9 cellular contexts compared by ENCODE assay signal in the genomic region with DNA sequence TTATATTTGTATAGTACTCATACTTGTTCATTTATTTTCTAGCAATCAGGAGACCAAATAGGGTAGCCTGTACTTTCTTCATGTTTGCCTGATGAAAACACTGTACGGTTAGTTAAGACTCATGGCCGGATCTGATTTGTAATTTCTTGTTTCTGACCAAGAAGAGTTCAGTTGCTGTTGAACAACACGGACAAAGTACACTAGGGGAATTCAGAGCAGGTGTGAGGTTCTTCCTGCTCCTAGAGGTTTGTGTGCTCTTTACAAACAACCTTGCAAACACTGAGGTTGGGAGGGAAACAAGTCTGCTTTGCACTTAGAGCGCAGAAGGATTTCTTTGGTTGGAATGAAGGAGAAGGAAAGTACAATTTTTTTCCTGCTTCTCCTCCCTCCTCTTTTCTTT.
A peak's percentile ranks its signal among the peaks of the same experiment; 100 is the strongest.
DNase-seq lines count a peak whose midpoint lies in the region; ATAC-seq and TF ChIP-seq lines count a peak whose summit lies in the region.
"Had no signal": no experiment of that assay in that cellular context is flagged by ENCODE, and none has a peak within 500 bp of the region (broad histone marks: within the 10 kb centered on the region; RNA-seq: fewer than 3 reads in every experiment).

No MANE protein-coding gene starts in this region.

- no peak for TF ChIP-seq CTCF in GM13977 (IDR thresholded peaks at IDR 0.05; ENCODE audit: extremely low read depth, insufficient read depth, missing control alignments)
- TF ChIP-seq CTCF in testis (IDR thresholded peaks at IDR 0.05): no peak
- no peak for TF ChIP-seq CTCF in CD8-positive, alpha-beta T cell (IDR thresholded peaks at IDR 0.05)

- no peaks in the 10 kb centered on the region for H3K36me3 ChIP-seq in testis (ENCODE audit: low read depth, missing control alignments)
- H3K36me3 ChIP-seq in CD8-positive, alpha-beta T cell (ENCODE audit: insufficient read depth, low read length): no peaks in the 10 kb centered on the region

- H3K27ac ChIP-seq in testis: no peak overlapping the region
- H3K27ac ChIP-seq in CD8-positive, alpha-beta T cell (ENCODE audit: low read depth, low read length): no peak overlapping the region

- intact Hi-C loops in testis (cut with DNase I; ENCODE audit: low total_unique reads): no loop called here
- intact Hi-C loops in CD8-positive, alpha-beta T cell (cut with DNase I, micrococcal nuclease): no loop called here

- H3K27ac Mint-ChIP-seq in memory B cell: peak overlapping the region; percentile 99
- no peak overlapping the region for H3K27ac Mint-ChIP-seq in CD8-positive, alpha-beta T cell

- H3K9me3 Mint-ChIP-seq in memory B cell: no peaks in the 10 kb centered on the region
- no peaks in the 10 kb centered on the region for H3K9me3 Mint-ChIP-seq in CD8-positive, alpha-beta T cell

- CTCF ChIA-PET in CD8-positive, alpha-beta T cell (lab: Charles Lee): no interaction called here

- POLR2A ChIA-PET in CD8-positive, alpha-beta T cell (lab: Charles Lee): no interaction called here

- H3K4me3 ChIP-seq in testis: no peak overlapping the region
- H3K4me3 ChIP-seq in CD8-positive, alpha-beta T cell (ENCODE audit: low read depth, low read length): no peak overlapping the region
- H3K4me3 ChIP-seq: lung had no signal

- in situ Hi-C loops in GM13977 (cut with MboI; ENCODE audit: low pct_unique_long_range_greater_than_20kb, low sequenced_read_pairs, unreplicated experiment): no loop called here

- H3K27me3 ChIP-seq in testis: no peaks in the 10 kb centered on the region
- no peaks in the 10 kb centered on the region for H3K27me3 ChIP-seq in CD8-positive, alpha-beta T cell (ENCODE audit: insufficient read depth, low read length)

- H3K4me3 Mint-ChIP-seq in memory B cell: peak overlapping the region; percentile 73
- H3K4me3 Mint-ChIP-seq in CD8-positive, alpha-beta T cell: no peak overlapping the region

- DNase-seq in GM13977 (ENCODE audit: low spot score) (peak; percentile 64), memory B cell (ENCODE audit: low spot score in 2 of 2) (peak in 1 of 2 donors; percentile 39), testis (no peak), NCI-H1092 treated with DMSO at 0.1 percent for 48 hours (lab: John Stamatoyannopoulos, UW) (no peak), NCI-H82 treated with DMSO at 0.1 percent for 48 hours (lab: John Stamatoyannopoulos, UW; ENCODE audit: unreplicated experiment) (no peak)
- DNase-seq in CD8-positive, alpha-beta T cell: no peak

- peaks cover 2% of the 10 kb centered on the region for H3K36me3 Mint-ChIP-seq in memory B cell
- no peaks in the 10 kb centered on the region for H3K36me3 Mint-ChIP-seq in CD8-positive, alpha-beta T cell

- H3K27me3 Mint-ChIP-seq in memory B cell: no peaks in the 10 kb centered on the region
- peaks cover 3% of the 10 kb centered on the region for H3K27me3 Mint-ChIP-seq in CD8-positive, alpha-beta T cell (ENCODE audit: low read depth)

- WGBS in testis, 2 donors: 69 to 78% methylated on average over 4 of the region's 4 CpGs

- peaks cover 61% of the 10 kb centered on the region for H3K4me1 Mint-ChIP-seq in memory B cell
- H3K4me1 Mint-ChIP-seq in CD8-positive, alpha-beta T cell (ENCODE audit: low read depth): no peaks in the 10 kb centered on the region

- no peak for TF ChIP-seq POLR2A in testis (IDR thresholded peaks at IDR 0.05)

- peak; percentile 30 for ATAC-seq in GM21619 (IDR thresholded peaks at IDR 0.05; ENCODE audit: unreplicated experiment)
- ATAC-seq in HG03565 (IDR thresholded peaks at IDR 0.05; ENCODE audit: unreplicated experiment): peak; percentile 22
- ATAC-seq in memory B cell (ENCODE audit: low read depth): peak; percentile 50
- no peak for ATAC-seq in CD8-positive, alpha-beta T cell

- peaks cover 10% of the 10 kb centered on the region for H3K4me1 ChIP-seq in testis
- H3K4me1 ChIP-seq in CD8-positive, alpha-beta T cell (ENCODE audit: insufficient read depth, low read length): no peaks in the 10 kb centered on the region

- H3K9me3 ChIP-seq in testis: no peaks in the 10 kb centered on the region
- H3K9me3 ChIP-seq in CD8-positive, alpha-beta T cell (ENCODE audit: low read length): no peaks in the 10 kb centered on the region
